24 cellular contexts compared by ENCODE assay signal in the genomic region with DNA sequence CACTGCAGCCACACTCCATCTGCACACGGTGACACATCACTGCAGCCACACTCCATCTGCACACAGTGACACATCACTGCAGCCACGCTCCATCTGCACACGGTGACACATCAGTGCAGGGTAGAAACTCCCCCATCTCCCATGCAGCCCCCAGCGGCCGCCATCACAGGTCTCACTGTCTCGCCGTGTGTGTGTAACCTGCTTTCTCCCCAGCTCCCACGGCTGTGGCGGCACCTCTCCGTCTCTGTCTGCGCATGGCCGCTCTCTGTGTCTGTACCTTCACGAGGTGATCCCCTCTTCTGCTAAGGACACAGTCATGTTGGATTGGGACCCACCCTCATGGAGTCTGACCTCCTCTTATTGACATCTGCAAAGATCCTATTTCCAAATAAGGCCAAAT.
"Had no signal": no experiment of that assay in that cellular context is flagged by ENCODE, and none has a peak within 500 bp of the region (broad histone marks: within the 10 kb centered on the region; RNA-seq: fewer than 3 reads in every experiment).

No MANE protein-coding gene starts in this region.

- DNase-seq: cortex of kidney; effector memory CD8-positive, alpha-beta T cell; erythroblast; esophagus squamous epithelium; foreskin melanocyte; hypothalamus; left ventricle myocardium inferior; lower lobe of right lung; mucosa of descending colon; naive B cell; occipital lobe; ovary; stimulated activated CD4-positive, alpha-beta T cell treated with anti-CD3 and anti-CD28 coated beads, Interleukin-4, amount 100 ng/mL, for 4 hours; stimulated activated naive CD8-positive, alpha-beta T cell treated with anti-CD3 and anti-CD28 coated beads, Interleukin-15, Interleukin-2, amounts not matched to agents 100 U/mL and 50 U/mL, for 24 hours; substantia nigra; testis; upper lobe of left lung; uterus had no signal

- H3K27ac ChIP-seq: esophagus squamous epithelium, left ventricle myocardium inferior, lower lobe of right lung, ovary, right lobe of liver, testis, tibial artery, upper lobe of left lung, uterus had no signal

- H3K4me1 Mint-ChIP-seq: memory B cell; mesothelial cell of epicardium; naive B cell; stimulated activated memory B cell treated with anti-CD40 and anti-IgM and Interleukin-4, amounts not matched to agents 10 μg/mL and 1 μg/mL and 100 μg/mL, for 72 hours had no signal

- H3K4me3 ChIP-seq: esophagus squamous epithelium, left ventricle myocardium inferior, lower lobe of right lung, mucosa of descending colon, ovary, right lobe of liver, testis, tibial artery, upper lobe of left lung, uterus had no signal

- ATAC-seq: effector memory CD8-positive, alpha-beta T cell; lower lobe of right lung; mucosa of descending colon; right lobe of liver; stimulated activated memory B cell treated with anti-CD40 and anti-IgM and Interleukin-4, amounts not matched to agents 10 μg/mL and 1 μg/mL and 100 μg/mL, for 72 hours; stimulated activated naive CD8-positive, alpha-beta T cell treated with anti-CD3 and anti-CD28 coated beads, Interleukin-15, Interleukin-2, amounts not matched to agents 100 U/mL and 50 U/mL, for 24 hours had no signal

- H3K9me3 ChIP-seq: lower lobe of right lung, right lobe of liver, testis, uterus had no signal

- H3K27me3 Mint-ChIP-seq: memory B cell; naive B cell; stimulated activated memory B cell treated with anti-CD40 and anti-IgM and Interleukin-4, amounts not matched to agents 10 μg/mL and 1 μg/mL and 100 μg/mL, for 72 hours had no signal

- H3K4me3 Mint-ChIP-seq: effector memory CD8-positive, alpha-beta T cell; memory B cell; mesothelial cell of epicardium; naive B cell; nephron progenitor cell; stimulated activated memory B cell treated with anti-CD40 and anti-IgM and Interleukin-4, amounts not matched to agents 10 μg/mL and 1 μg/mL and 100 μg/mL, for 72 hours had no signal

- H3K36me3 ChIP-seq: esophagus squamous epithelium, left ventricle myocardium inferior, lower lobe of right lung, ovary, right lobe of liver, tibial artery, upper lobe of left lung, uterus had no signal

- H3K27me3 ChIP-seq: esophagus squamous epithelium, ovary, right lobe of liver, testis, upper lobe of left lung, uterus had no signal

- H3K36me3 Mint-ChIP-seq: memory B cell; mesothelial cell of epicardium; naive B cell; stimulated activated memory B cell treated with anti-CD40 and anti-IgM and Interleukin-4, amounts not matched to agents 10 μg/mL and 1 μg/mL and 100 μg/mL, for 72 hours had no signal

- H3K4me1 ChIP-seq: esophagus squamous epithelium, left ventricle myocardium inferior, lower lobe of right lung, right lobe of liver, testis, tibial artery, upper lobe of left lung, uterus had no signal

- H3K9me3 Mint-ChIP-seq: effector memory CD8-positive, alpha-beta T cell; memory B cell; stimulated activated memory B cell treated with anti-CD40 and anti-IgM and Interleukin-4, amounts not matched to agents 10 μg/mL and 1 μg/mL and 100 μg/mL, for 72 hours had no signal

- H3K27ac Mint-ChIP-seq: effector memory CD8-positive, alpha-beta T cell; memory B cell; mesothelial cell of epicardium; nephron progenitor cell; stimulated activated memory B cell treated with anti-CD40 and anti-IgM and Interleukin-4, amounts not matched to agents 10 μg/mL and 1 μg/mL and 100 μg/mL, for 72 hours had no signal
